Comparison of ENCODE assay signal across 15 cellular contexts in genomic region chr3:32302601-32303000, GRCh38.
A peak's percentile ranks its signal among the peaks of the same experiment; 100 is the strongest.
DNase-seq lines count a peak whose midpoint lies in the region; ATAC-seq and TF ChIP-seq lines count a peak whose summit lies in the region.
"Had no signal": no experiment of that assay in that cellular context is flagged by ENCODE, and none has a peak within 500 bp of the region (broad histone marks: within the 10 kb centered on the region; RNA-seq: fewer than 3 reads in every experiment).

No MANE protein-coding gene starts in this region.

- no peak overlapping the region for H2BK120ac ChIP-seq in H9 (ENCODE audit: low read depth, low read length, poor library complexity, severe bottlenecking)

- no peak overlapping the region for H3T11ph ChIP-seq in H9 (ENCODE audit: low read length)

- no peaks in the 10 kb centered on the region for H3K27me3 ChIP-seq in CD4-positive, alpha-beta memory T cell (ENCODE audit: insufficient read depth, low read length)
- no peaks in the 10 kb centered on the region for H3K27me3 ChIP-seq in H9 (ENCODE audit: insufficient read depth, low read length)
- H3K27me3 ChIP-seq in A673 (replicated peaks; ENCODE audit: insufficient read depth, low read depth, low read length, poor library complexity) = no peaks in the 10 kb centered on the region

- no peak overlapping the region for H2BK15ac ChIP-seq in H9 (ENCODE audit: low read depth, low read length)

- H3K4me1 Mint-ChIP-seq in CD4-positive, alpha-beta memory T cell = peaks cover 53 to 84% (median 72%) of the 10 kb centered on the region in 4 donors
- H3K4me1 Mint-ChIP-seq in H9 (peaks cover 39 to 46% of the 10 kb centered on the region in 2 experiments), progenitor cell of endocrine pancreas (ENCODE audit: low read depth) (peaks cover 41% of the 10 kb centered on the region)
- peaks cover 14% of the 10 kb centered on the region for H3K4me1 Mint-ChIP-seq in central memory CD8-positive, alpha-beta T cell

- H3K9me3 Mint-ChIP-seq in CD4-positive, alpha-beta memory T cell = peaks cover 0 to 4% (median 0%) of the 10 kb centered on the region in 8 donors
- H3K9me3 Mint-ChIP-seq in H9 = no peaks in the 10 kb centered on the region
- no peaks in the 10 kb centered on the region for H3K9me3 Mint-ChIP-seq in central memory CD8-positive, alpha-beta T cell
- no peaks in the 10 kb centered on the region for H3K9me3 Mint-ChIP-seq in progenitor cell of endocrine pancreas (ENCODE audit: low read depth)

- no peak overlapping the region for H4K8ac ChIP-seq in H9 (replicated peaks; ENCODE audit: insufficient read length, low read depth, low read length)

- ATAC-seq in central memory CD8-positive, alpha-beta T cell (replicated peaks; ENCODE audit: extremely low read depth, poor library complexity, severe bottlenecking) = no peak

- H3K9me3 ChIP-seq in CD4-positive, alpha-beta memory T cell (ENCODE audit: control insufficient read depth in 1 of 2, low read length in 2 of 2) = no peaks in the 10 kb centered on the region
- H3K9me3 ChIP-seq in H9 (ENCODE audit: control insufficient read depth, low read depth, low read length) (no peaks in the 10 kb centered on the region), A673 (ENCODE audit: low read depth, low read length, poor library complexity, severe bottlenecking) (no peaks in the 10 kb centered on the region)

- H2BK5ac ChIP-seq in H9 (ENCODE audit: insufficient read length, low read length) = no peak overlapping the region

- no peak overlapping the region for H3K56ac ChIP-seq in H9 (ENCODE audit: insufficient read length, low read depth, low read length)

- peak overlapping the region; percentile 60 for H3K27ac ChIP-seq in CD4-positive, alpha-beta memory T cell (ENCODE audit: low read depth, low read length)
- H3K27ac ChIP-seq in H9 (ENCODE audit: insufficient read length, low read depth, low read length) (no peak overlapping the region), A673 (ENCODE audit: low read depth, low read length, poor library complexity, severe bottlenecking) (no peak overlapping the region)
- H3K27ac ChIP-seq: C4-2B had no signal

- H3K9ac ChIP-seq in H9 (ENCODE audit: extremely low read depth, insufficient read length, low read length) = no peak overlapping the region

- H2AK5ac ChIP-seq in H9 (ENCODE audit: insufficient read length, low read length) = no peak overlapping the region

- H3K23me2 ChIP-seq in H9 (ENCODE audit: insufficient read length, low read depth, low read length, poor library complexity, severe bottlenecking) = no peaks in the 10 kb centered on the region

- H3K4me3 ChIP-seq in CD4-positive, alpha-beta memory T cell (ENCODE audit: low read length in 2 of 2) = peak overlapping the region in 1 of 2 donors; percentile 27
- H3K4me3 ChIP-seq in A673 (ENCODE audit: low read depth, low read length, poor library complexity, severe bottlenecking) = no peak overlapping the region

- H3K36me3 Mint-ChIP-seq in CD4-positive, alpha-beta memory T cell = no peaks in the 10 kb centered on the region
- H3K36me3 Mint-ChIP-seq in H9 (ENCODE audit: insufficient read depth in 1 of 3, low read depth in 3 of 3) (peaks cover 0 to 3% (median 0%) of the 10 kb centered on the region in 3 experiments; a peak in 1 of 7 replicates), progenitor cell of endocrine pancreas (ENCODE audit: insufficient read depth) (peaks cover 7% of the 10 kb centered on the region)
- no peaks in the 10 kb centered on the region for H3K36me3 Mint-ChIP-seq in central memory CD8-positive, alpha-beta T cell (ENCODE audit: insufficient read depth)

- H3K4ac ChIP-seq in H9 (ENCODE audit: low read depth, low read length) = no peak overlapping the region

- no peak overlapping the region for H2BK20ac ChIP-seq in H9 (ENCODE audit: low read depth, low read length, poor library complexity, severe bottlenecking)

- no peak overlapping the region for H3K18ac ChIP-seq in H9 (ENCODE audit: insufficient read length, low read depth, low read length)

- H3K36me3 ChIP-seq in CD4-positive, alpha-beta memory T cell (ENCODE audit: insufficient read depth, low read length) = no peaks in the 10 kb centered on the region
- no peaks in the 10 kb centered on the region for H3K36me3 ChIP-seq in A673 (ENCODE audit: insufficient read depth, low read length, poor library complexity, severe bottlenecking)

- H3K27me3 Mint-ChIP-seq in CD4-positive, alpha-beta memory T cell = no peaks in the 10 kb centered on the region
- no peaks in the 10 kb centered on the region; the same call in 1 of the 2 replicates for H3K27me3 Mint-ChIP-seq in H9 (ENCODE audit: low read depth)
- no peaks in the 10 kb centered on the region for H3K27me3 Mint-ChIP-seq in central memory CD8-positive, alpha-beta T cell
- H3K27me3 Mint-ChIP-seq in progenitor cell of endocrine pancreas = no peaks in the 10 kb centered on the region

- POLR2A ChIA-PET in CD4-positive, alpha-beta memory T cell (lab: Charles Lee; ENCODE audit: partially characterized antibody) = interaction anchor here (0.9 to 4.3 kb wide), 16 partner anchors 10 to 1644 kb away, joined by 3 to 50 read pairs (median 4); partner anchors contain the start of gene CMTM8
- POLR2A ChIA-PET in A673 (lab: Charles Lee; ENCODE audit: low non-redundant PET) = no interaction called here

- no peak overlapping the region for H3K23ac ChIP-seq in H9 (ENCODE audit: insufficient read length, low read depth, low read length)

- BruUV-seq in A673 (replicated peaks; lab: Mats Ljungman, UMichigan) = no TSS peak

- H3K27ac Mint-ChIP-seq in CD4-positive, alpha-beta memory T cell = peak overlapping the region; percentile 83 to 97 (median 93)
- peak overlapping the region in 2 of 3 experiments; percentile 71 to 83; a peak in 2 of 7 replicates for H3K27ac Mint-ChIP-seq in H9
- H3K27ac Mint-ChIP-seq in central memory CD8-positive, alpha-beta T cell (ENCODE audit: low read depth) = peak overlapping the region; percentile 88
- H3K27ac Mint-ChIP-seq in progenitor cell of endocrine pancreas = peak overlapping the region; percentile 87

- no peak overlapping the region for H4K91ac ChIP-seq in H9 (ENCODE audit: insufficient read length, low read depth, low read length)

- H3K79me2 ChIP-seq in H9 (ENCODE audit: insufficient read depth, low read length) = no peaks in the 10 kb centered on the region

- no peak for TF ChIP-seq CTCF in H9 (conservative IDR thresholded peaks at IDR 0.05)
- no peak for TF ChIP-seq CTCF in progenitor cell of endocrine pancreas (IDR thresholded peaks at IDR 0.05; ENCODE audit: unreplicated experiment)
- no peak for TF ChIP-seq CTCF in A673 (conservative IDR thresholded peaks at IDR 0.05; ENCODE audit: low read depth, low read length)

- H3K4me1 ChIP-seq in CD4-positive, alpha-beta memory T cell (ENCODE audit: insufficient read depth, low read length) = peaks cover 77% of the 10 kb centered on the region
- H3K4me1 ChIP-seq in H9 (ENCODE audit: insufficient read depth, low read length) (peaks cover 9% of the 10 kb centered on the region; the same call in 1 of the 2 replicates), A673 (ENCODE audit: insufficient read depth, low read length, poor library complexity, severe bottlenecking) (no peaks in the 10 kb centered on the region)

- no peak overlapping the region for H3K4me2 ChIP-seq in H9 (ENCODE audit: insufficient read depth, insufficient read length, low read length)

- intact Hi-C loops in CD4-positive, alpha-beta memory T cell (cut with micrococcal nuclease) = no loop called here
- intact Hi-C loops in A673 (cut with micrococcal nuclease; ENCODE audit: unreplicated experiment) = no loop called here

- H3K4me3 Mint-ChIP-seq in CD4-positive, alpha-beta memory T cell = peak overlapping the region in 7 of 8 donors; percentile 61 to 82 (median 76)
- no peak overlapping the region for H3K4me3 Mint-ChIP-seq in H9
- H3K4me3 Mint-ChIP-seq in central memory CD8-positive, alpha-beta T cell = no peak overlapping the region
- H3K4me3 Mint-ChIP-seq in progenitor cell of endocrine pancreas (ENCODE audit: low read depth) = no peak overlapping the region

- H3K79me1 ChIP-seq in H9 (ENCODE audit: insufficient read depth, low read depth, low read length, poor library complexity, severe bottlenecking) = no peaks in the 10 kb centered on the region

- WGBS in H9 (ENCODE audit: extremely low coverage, insufficient read length, low lambda C conversion rate) = no CpG with 5 or more reads among the region's 4 CpGs

- H4K5ac ChIP-seq in H9 (ENCODE audit: insufficient read length, low read depth, low read length) = no peak overlapping the region

- no peak for DNase-seq in CD4-positive, alpha-beta memory T cell
- no peak for DNase-seq in H9
- DNase-seq in central memory CD8-positive, alpha-beta T cell (ENCODE audit: low spot score in 2 of 2) = no peak
- no peak for DNase-seq in progenitor cell of endocrine pancreas (ENCODE audit: low spot score, unreplicated experiment)
- DNase-seq in A673 (ENCODE audit: low spot score) = no peak
- DNase-seq in NCI-H1092 treated with DMSO at 0.1 percent for 48 hours (lab: John Stamatoyannopoulos, UW) = no peak
- DNase-seq in NCI-H748 (lab: John Stamatoyannopoulos, UW; ENCODE audit: unreplicated experiment) = no peak
- DNase-seq in COLO668 (lab: John Stamatoyannopoulos, UW; ENCODE audit: unreplicated experiment) = no peak
- DNase-seq: activated CD4-positive, alpha-beta T cell treated with anti-CD3 and anti-CD28 coated beads, Interleukin-2, amount 50 U/mL, for 4 hours; effector CD8-positive, alpha-beta T cell; left cardiac atrium; NCI-H1436 treated with DMSO at 0.1 percent for 48 hours; NCI-H446; Right ventricle myocardium superior had no signal

- H2AFZ ChIP-seq in H9 (ENCODE audit: low read length) = no peak overlapping the region

- no peaks in the 10 kb centered on the region for H4K20me1 ChIP-seq in H9 (ENCODE audit: control insufficient read depth, insufficient read depth, insufficient read length)

- H3K14ac ChIP-seq in H9 (ENCODE audit: insufficient read depth, low read length) = peak overlapping the region; percentile 20; the same call in 1 of the 2 replicates

- CTCF ChIA-PET in CD4-positive, alpha-beta memory T cell (lab: Charles Lee; ENCODE audit: partially characterized antibody) = interaction anchor here (0.7 to 4.9 kb wide), 8 partner anchors 11 to 166 kb away, joined by 3 to 45 read pairs (median 4); no protein-coding TSS in a partner anchor
- CTCF ChIA-PET in A673 (lab: Charles Lee) = no interaction called here

- no peak overlapping the region for H2BK12ac ChIP-seq in H9 (ENCODE audit: insufficient read length, low read depth, low read length)

Comparison
In these comparisons a context has a peak if more than half of its experiments do, and no peak if none do; other contexts are left out.
1. H3K4me3 Mint-ChIP-seq: peak in CD4-positive, alpha-beta memory T cell (7 of 8); none in H9 (0 of 2), central memory CD8-positive, alpha-beta T cell (single experiment) and progenitor cell of endocrine pancreas (single experiment).
2. Peak in every context shown above with its lines, with median percentiles within 50 percentile points of each other: H3K27ac Mint-ChIP-seq.